11 cellular contexts compared by ENCODE assay signal in the genomic region with DNA sequence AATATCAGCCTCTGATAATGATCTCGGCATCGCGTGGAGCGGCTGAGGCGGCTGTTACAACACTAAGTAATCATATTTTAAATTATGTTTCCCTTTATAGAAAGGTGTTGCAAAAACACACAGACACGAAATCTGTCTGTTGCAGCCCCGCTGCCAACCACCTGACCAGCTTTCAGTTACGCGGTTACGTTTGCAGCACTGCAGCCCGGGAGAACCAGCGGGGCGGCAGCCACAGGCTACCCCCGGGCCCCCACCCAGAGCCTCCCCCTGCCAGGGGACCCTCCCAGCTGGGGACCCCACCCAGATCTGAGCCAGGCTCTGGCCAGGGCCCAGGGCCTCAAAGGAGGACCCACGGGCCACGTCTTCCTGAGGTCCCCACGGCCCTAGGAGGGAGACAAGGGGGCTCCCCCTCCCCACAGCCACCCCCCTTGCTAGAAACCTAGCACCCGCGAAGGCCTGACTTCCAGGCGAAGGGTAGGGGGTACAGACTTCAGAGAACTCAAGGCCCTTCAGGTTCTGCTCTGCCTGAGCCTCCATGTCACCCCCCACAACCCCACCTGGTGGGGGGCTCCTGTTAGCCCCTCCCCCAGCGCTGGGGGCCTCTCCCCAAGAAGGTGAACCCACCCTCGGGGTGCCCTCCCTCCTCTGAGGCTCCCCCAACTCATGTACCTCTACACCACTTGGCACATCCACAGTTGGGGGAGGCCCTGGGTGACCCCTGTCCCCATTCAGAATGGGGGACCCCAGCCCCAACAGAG. TPM values are rescaled to one million over a fixed set of nuclear protein-coding genes. Genes with fewer than 3 reads are reported as not detected.
A peak's percentile ranks its signal among the peaks of the same experiment; 100 is the strongest.
DNase-seq lines count a peak whose midpoint lies in the region; ATAC-seq and TF ChIP-seq lines count a peak whose summit lies in the region.
"Had no signal": no experiment of that assay in that cellular context is flagged by ENCODE, and none has a peak within 500 bp of the region (broad histone marks: within the 10 kb centered on the region; RNA-seq: fewer than 3 reads in every experiment).

No MANE protein-coding gene starts in this region.

- DNase-seq in MV-4-11 (lab: John Stamatoyannopoulos, UW) (peak; percentile 73), posterior vena cava (ENCODE audit: low spot score) (peak; percentile 79), NCI-H446 treated with DMSO at 0.1 percent for 48 hours (lab: John Stamatoyannopoulos, UW) (no peak), activated gamma-delta T cell treated with Interleukin-2 at 50 U/mL for 16 hours (no peak), WTC11 (ENCODE audit: low spot score) (no peak)
- no peak for DNase-seq in effector memory CD8-positive, alpha-beta T cell
- DNase-seq: colonic mucosa, nephron progenitor cell, T-helper 9 cell had no signal

- H3K4me3 Mint-ChIP-seq in effector memory CD8-positive, alpha-beta T cell = no peak overlapping the region
- no peak overlapping the region for H3K4me3 Mint-ChIP-seq in WTC11
- H3K4me3 Mint-ChIP-seq: HFFc6, nephron progenitor cell had no signal

- no peaks in the 10 kb centered on the region for H3K36me3 ChIP-seq in DOHH2 (ENCODE audit: control insufficient read depth, low read length)
- H3K36me3 ChIP-seq: colonic mucosa had no signal

- H3K4me1 Mint-ChIP-seq in effector memory CD8-positive, alpha-beta T cell (ENCODE audit: low read depth in 2 of 2) = peaks cover 25 to 27% of the 10 kb centered on the region in 2 donors
- peaks cover 30% of the 10 kb centered on the region for H3K4me1 Mint-ChIP-seq in WTC11

- H3K27me3 Mint-ChIP-seq in effector memory CD8-positive, alpha-beta T cell = no peaks in the 10 kb centered on the region
- H3K27me3 Mint-ChIP-seq in WTC11 (ENCODE audit: low read depth) = peaks cover 15% of the 10 kb centered on the region

- H3K9me3 Mint-ChIP-seq in effector memory CD8-positive, alpha-beta T cell = no peaks in the 10 kb centered on the region
- H3K9me3 Mint-ChIP-seq in WTC11 = no peaks in the 10 kb centered on the region
- H3K9me3 Mint-ChIP-seq: HFFc6, nephron progenitor cell had no signal

- TF ChIP-seq CTCF in DOHH2 (IDR thresholded peaks at IDR 0.05; ENCODE audit: low read depth, low read length, poor library complexity, severe bottlenecking) (no peak), WTC11 (IDR thresholded peaks at IDR 0.05) (no peak)

- no peaks in the 10 kb centered on the region for H3K9me2 ChIP-seq in DOHH2 (replicated peaks; ENCODE audit: control insufficient read depth, low read length)

- H3F3A ChIP-seq in DOHH2 (ENCODE audit: control insufficient read depth, insufficient read depth) = peaks cover 4% of the 10 kb centered on the region

- 0 out of 2 replicates have a peak overlapping the region, but pooled peaks have one; percentile 4 for H3K4me2 ChIP-seq in DOHH2 (ENCODE audit: low read length)

- H4K20me1 ChIP-seq in DOHH2 (ENCODE audit: control insufficient read depth, insufficient read depth, low read depth, low read length) = no peaks in the 10 kb centered on the region

- H3K79me2 ChIP-seq in DOHH2 (ENCODE audit: control insufficient read depth, low read length) = no peaks in the 10 kb centered on the region

- POLR2A ChIA-PET in WTC11 (lab: Charles Lee) = no interaction called here

- no peaks in the 10 kb centered on the region for H3K9me3 ChIP-seq in DOHH2 (ENCODE audit: control insufficient read depth, insufficient read depth, low read length)
- H3K9me3 ChIP-seq: colonic mucosa had no signal

- intact Hi-C loops in posterior vena cava (cut with DNase I) = no loop called here

- H3K27ac Mint-ChIP-seq in effector memory CD8-positive, alpha-beta T cell = peak overlapping the region; percentile 58 to 68
- H3K27ac Mint-ChIP-seq in WTC11 = no peak overlapping the region
- H3K27ac Mint-ChIP-seq: HFFc6, nephron progenitor cell had no signal

- H3K4me1 ChIP-seq in DOHH2 (ENCODE audit: control insufficient read depth, low read length) = peaks cover 11% of the 10 kb centered on the region

- peak; percentile 59 for ATAC-seq in effector memory CD8-positive, alpha-beta T cell (replicated peaks)
- no peak for ATAC-seq in WTC11

- no peak overlapping the region for H3K4me3 ChIP-seq in DOHH2 (ENCODE audit: low read length)
- H3K4me3 ChIP-seq: colonic mucosa had no signal

- H3K36me3 Mint-ChIP-seq in effector memory CD8-positive, alpha-beta T cell (ENCODE audit: insufficient read depth) = peaks cover 4% of the 10 kb centered on the region
- H3K36me3 Mint-ChIP-seq in WTC11 = no peaks in the 10 kb centered on the region

- no peak overlapping the region for H3K27ac ChIP-seq in DOHH2 (ENCODE audit: low read depth, low read length)
- H3K27ac ChIP-seq: colonic mucosa had no signal

- CTCF ChIA-PET in WTC11 (lab: Charles Lee) = interaction anchor here (1.1 to 1.7 kb wide), 2 partner anchors 50 to 120 kb away, joined by 4 to 7 read pairs; no protein-coding TSS in a partner anchor

- peaks cover 5% of the 10 kb centered on the region; the same call in 1 of the 2 replicates for H3K27me3 ChIP-seq in DOHH2 (ENCODE audit: control insufficient read depth, low read length)
- H3K27me3 ChIP-seq: colonic mucosa had no signal

TF ChIP-seq in WTC11, 78 proteins besides CTCF, POLR2A, EP300 and RAD21 (continues in another document):
- TF ChIP-seq FOXP1 (CRISPR knock-in tag; IDR thresholded peaks at IDR 0.05; ENCODE audit: borderline replicate concordance) (no peak), ZNF138 (CRISPR knock-in tag; conservative IDR thresholded peaks at IDR 0.05) (no peak), ZNF232 (CRISPR knock-in tag; IDR thresholded peaks at IDR 0.05) (no peak), KAT7 (CRISPR knock-in tag; IDR thresholded peaks at IDR 0.05; ENCODE audit: borderline replicate concordance) (no peak)
- TF ChIP-seq, protein P1, sequence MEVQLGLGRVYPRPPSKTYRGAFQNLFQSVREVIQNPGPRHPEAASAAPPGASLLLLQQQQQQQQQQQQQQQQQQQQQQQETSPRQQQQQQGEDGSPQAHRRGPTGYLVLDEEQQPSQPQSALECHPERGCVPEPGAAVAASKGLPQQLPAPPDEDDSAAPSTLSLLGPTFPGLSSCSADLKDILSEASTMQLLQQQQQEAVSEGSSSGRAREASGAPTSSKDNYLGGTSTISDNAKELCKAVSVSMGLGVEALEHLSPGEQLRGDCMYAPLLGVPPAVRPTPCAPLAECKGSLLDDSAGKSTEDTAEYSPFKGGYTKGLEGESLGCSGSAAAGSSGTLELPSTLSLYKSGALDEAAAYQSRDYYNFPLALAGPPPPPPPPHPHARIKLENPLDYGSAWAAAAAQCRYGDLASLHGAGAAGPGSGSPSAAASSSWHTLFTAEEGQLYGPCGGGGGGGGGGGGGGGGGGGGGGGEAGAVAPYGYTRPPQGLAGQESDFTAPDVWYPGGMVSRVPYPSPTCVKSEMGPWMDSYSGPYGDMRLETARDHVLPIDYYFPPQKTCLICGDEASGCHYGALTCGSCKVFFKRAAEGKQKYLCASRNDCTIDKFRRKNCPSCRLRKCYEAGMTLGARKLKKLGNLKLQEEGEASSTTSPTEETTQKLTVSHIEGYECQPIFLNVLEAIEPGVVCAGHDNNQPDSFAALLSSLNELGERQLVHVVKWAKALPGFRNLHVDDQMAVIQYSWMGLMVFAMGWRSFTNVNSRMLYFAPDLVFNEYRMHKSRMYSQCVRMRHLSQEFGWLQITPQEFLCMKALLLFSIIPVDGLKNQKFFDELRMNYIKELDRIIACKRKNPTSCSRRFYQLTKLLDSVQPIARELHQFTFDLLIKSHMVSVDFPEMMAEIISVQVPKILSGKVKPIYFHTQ (CRISPR knock-in tag; IDR thresholded peaks at IDR 0.05) = no peak
- TF ChIP-seq, protein P2, sequence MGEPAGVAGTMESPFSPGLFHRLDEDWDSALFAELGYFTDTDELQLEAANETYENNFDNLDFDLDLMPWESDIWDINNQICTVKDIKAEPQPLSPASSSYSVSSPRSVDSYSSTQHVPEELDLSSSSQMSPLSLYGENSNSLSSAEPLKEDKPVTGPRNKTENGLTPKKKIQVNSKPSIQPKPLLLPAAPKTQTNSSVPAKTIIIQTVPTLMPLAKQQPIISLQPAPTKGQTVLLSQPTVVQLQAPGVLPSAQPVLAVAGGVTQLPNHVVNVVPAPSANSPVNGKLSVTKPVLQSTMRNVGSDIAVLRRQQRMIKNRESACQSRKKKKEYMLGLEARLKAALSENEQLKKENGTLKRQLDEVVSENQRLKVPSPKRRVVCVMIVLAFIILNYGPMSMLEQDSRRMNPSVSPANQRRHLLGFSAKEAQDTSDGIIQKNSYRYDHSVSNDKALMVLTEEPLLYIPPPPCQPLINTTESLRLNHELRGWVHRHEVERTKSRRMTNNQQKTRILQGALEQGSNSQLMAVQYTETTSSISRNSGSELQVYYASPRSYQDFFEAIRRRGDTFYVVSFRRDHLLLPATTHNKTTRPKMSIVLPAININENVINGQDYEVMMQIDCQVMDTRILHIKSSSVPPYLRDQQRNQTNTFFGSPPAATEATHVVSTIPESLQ (CRISPR knock-in tag; IDR thresholded peaks at IDR 0.05) = no peak
- TF ChIP-seq, protein P3, sequence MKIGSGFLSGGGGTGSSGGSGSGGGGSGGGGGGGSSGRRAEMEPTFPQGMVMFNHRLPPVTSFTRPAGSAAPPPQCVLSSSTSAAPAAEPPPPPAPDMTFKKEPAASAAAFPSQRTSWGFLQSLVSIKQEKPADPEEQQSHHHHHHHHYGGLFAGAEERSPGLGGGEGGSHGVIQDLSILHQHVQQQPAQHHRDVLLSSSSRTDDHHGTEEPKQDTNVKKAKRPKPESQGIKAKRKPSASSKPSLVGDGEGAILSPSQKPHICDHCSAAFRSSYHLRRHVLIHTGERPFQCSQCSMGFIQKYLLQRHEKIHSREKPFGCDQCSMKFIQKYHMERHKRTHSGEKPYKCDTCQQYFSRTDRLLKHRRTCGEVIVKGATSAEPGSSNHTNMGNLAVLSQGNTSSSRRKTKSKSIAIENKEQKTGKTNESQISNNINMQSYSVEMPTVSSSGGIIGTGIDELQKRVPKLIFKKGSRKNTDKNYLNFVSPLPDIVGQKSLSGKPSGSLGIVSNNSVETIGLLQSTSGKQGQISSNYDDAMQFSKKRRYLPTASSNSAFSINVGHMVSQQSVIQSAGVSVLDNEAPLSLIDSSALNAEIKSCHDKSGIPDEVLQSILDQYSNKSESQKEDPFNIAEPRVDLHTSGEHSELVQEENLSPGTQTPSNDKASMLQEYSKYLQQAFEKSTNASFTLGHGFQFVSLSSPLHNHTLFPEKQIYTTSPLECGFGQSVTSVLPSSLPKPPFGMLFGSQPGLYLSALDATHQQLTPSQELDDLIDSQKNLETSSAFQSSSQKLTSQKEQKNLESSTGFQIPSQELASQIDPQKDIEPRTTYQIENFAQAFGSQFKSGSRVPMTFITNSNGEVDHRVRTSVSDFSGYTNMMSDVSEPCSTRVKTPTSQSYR (CRISPR knock-in tag; IDR thresholded peaks at IDR 0.05) = no peak

RNA-seq across cellular contexts. Expression of a gene that starts 6.0 kb away (rescaled TPM):
- 10 to 100 TPM; 73.5 to 77.7 TPM for total RNA-seq in posterior vena cava
- total RNA-seq in WTC11 (2021) = 14.1 to 17.1 TPM (median 14.5 TPM) in 3 replicates

RNA-seq across cellular contexts. Expression of a gene that starts 29.6 kb away (rescaled TPM):
- total RNA-seq in posterior vena cava = 10 to 100 TPM; 25.0 to 29.1 TPM
- total RNA-seq in WTC11 (2021) = 39.4 to 41.0 TPM (median 39.5 TPM) in 3 replicates

Comparison
In these comparisons a context has a peak if more than half of its experiments do, and no peak if none do; other contexts are left out.
1. DNase-seq: peak in MV-4-11 (single experiment) and posterior vena cava (single experiment); none in effector memory CD8-positive, alpha-beta T cell (0 of 3), NCI-H446 treated with DMSO at 0.1 percent for 48 hours (single experiment), activated gamma-delta T cell treated with Interleukin-2 at 50 U/mL for 16 hours (single experiment) and WTC11 (single experiment).